9 cellular contexts compared by ENCODE assay signal in the genomic region with DNA sequence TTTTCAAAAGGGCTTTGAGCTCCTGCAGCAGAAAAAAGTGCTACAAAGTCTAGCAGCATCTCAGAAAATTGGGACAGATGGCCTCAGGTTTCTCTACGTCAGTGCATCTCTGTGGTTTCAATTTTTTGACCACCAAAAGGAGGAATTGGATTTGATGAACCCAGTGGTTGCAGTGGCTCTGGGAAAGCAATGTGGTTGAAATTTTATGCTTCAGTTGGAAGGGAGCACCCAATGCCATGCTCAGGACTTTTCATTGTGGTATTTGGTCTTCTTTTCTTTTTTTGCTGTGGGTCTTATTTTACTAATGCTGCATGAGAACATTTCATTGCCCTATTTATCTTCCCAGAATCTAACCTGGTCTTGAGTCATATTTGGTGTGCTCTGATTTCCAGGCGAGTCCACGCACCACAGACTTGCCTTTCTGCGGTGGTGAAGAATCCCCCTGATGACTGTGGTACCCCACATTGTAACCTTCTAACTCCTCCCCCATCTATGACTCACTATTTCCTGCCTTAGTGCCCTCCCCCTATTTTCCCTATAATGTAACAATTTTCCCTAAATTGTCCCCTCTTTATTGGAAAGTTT. TPM values are rescaled to one million over a fixed set of nuclear protein-coding genes. Genes with fewer than 3 reads are reported as not detected.
DNase-seq lines count a peak whose midpoint lies in the region; ATAC-seq lines count a peak whose summit lies in the region.
"Had no signal": no experiment of that assay in that cellular context is flagged by ENCODE, and none has a peak within 500 bp of the region (broad histone marks: within the 10 kb centered on the region; RNA-seq: fewer than 3 reads in every experiment).

No MANE protein-coding gene starts in this region.

- no peak overlapping the region for H2AK5ac ChIP-seq in trophoblast cell (ENCODE audit: low read length)

- no peak overlapping the region for H4K91ac ChIP-seq in trophoblast cell (ENCODE audit: low read depth, low read length)

- H3K27ac ChIP-seq in trophoblast cell (ENCODE audit: low read depth, low read length), result no peak overlapping the region
- no peak overlapping the region for H3K27ac ChIP-seq in right cardiac atrium (ENCODE audit: low read length)
- H3K27ac ChIP-seq: SK-N-MC had no signal

- H3K79me2 ChIP-seq in trophoblast cell (ENCODE audit: control insufficient read depth, insufficient read depth, low read length, poor library complexity), result no peaks in the 10 kb centered on the region

- no peak overlapping the region for H2BK5ac ChIP-seq in trophoblast cell (ENCODE audit: low read depth, low read length, poor library complexity)

- H2BK12ac ChIP-seq in trophoblast cell (ENCODE audit: low read length), result no peak overlapping the region

- H3K23ac ChIP-seq in trophoblast cell (ENCODE audit: low read length), result no peak overlapping the region

- intact Hi-C loops in right cardiac atrium (cut with DNase I), result no loop called here

- no peak overlapping the region for H2BK120ac ChIP-seq in trophoblast cell (ENCODE audit: insufficient read depth, low read length, poor library complexity)

- H3K9me3 ChIP-seq in trophoblast cell (ENCODE audit: insufficient read depth, low read depth, low read length) (no peaks in the 10 kb centered on the region), right cardiac atrium (ENCODE audit: control insufficient read depth, low read length) (no peaks in the 10 kb centered on the region)

- no peak overlapping the region for H4K8ac ChIP-seq in trophoblast cell (ENCODE audit: low read depth, low read length)

- H3K36me3 ChIP-seq in trophoblast cell (ENCODE audit: control insufficient read depth in 1 of 2, insufficient read depth in 2 of 2, low read length in 2 of 2), result no peaks in the 10 kb centered on the region

- no peak overlapping the region for H3K4me3 ChIP-seq in trophoblast cell (ENCODE audit: low read depth, low read length)
- no peak overlapping the region for H3K4me3 ChIP-seq in right cardiac atrium (ENCODE audit: low read length)
- H3K4me3 ChIP-seq: SK-N-MC had no signal

- no peak overlapping the region for H3K9ac ChIP-seq in trophoblast cell (ENCODE audit: low read length)

- H2AFZ ChIP-seq in trophoblast cell (ENCODE audit: insufficient read depth, low read length, poor library complexity), result no peak overlapping the region

- no peak overlapping the region for H4K12ac ChIP-seq in trophoblast cell (ENCODE audit: low read depth, low read length)

- no peak overlapping the region for H3K4me2 ChIP-seq in trophoblast cell (ENCODE audit: low read length)

- ATAC-seq in GM18870 (IDR thresholded peaks at IDR 0.05; ENCODE audit: unreplicated experiment) (peak; percentile 76), HG02870 (IDR thresholded peaks at IDR 0.05; ENCODE audit: unreplicated experiment) (peak; percentile 61), right cardiac atrium (no peak)

- WGBS in trophoblast cell (ENCODE audit: extremely low coverage, insufficient coverage, insufficient read length), result no CpG with 5 or more reads among the region's 4 CpGs
- 83% methylated on average over 4 of the region's 4 CpGs for WGBS in right cardiac atrium

- no peak overlapping the region for H3K4ac ChIP-seq in trophoblast cell (ENCODE audit: low read depth, low read length)

- H3K18ac ChIP-seq in trophoblast cell (ENCODE audit: low read length), result no peak overlapping the region

- H3K79me1 ChIP-seq in trophoblast cell (ENCODE audit: low read length), result no peaks in the 10 kb centered on the region

- no peak overlapping the region for H3K14ac ChIP-seq in trophoblast cell (ENCODE audit: low read length)

- H3K4me1 ChIP-seq in trophoblast cell (ENCODE audit: control insufficient read depth in 1 of 2, insufficient read depth in 2 of 2, low read length in 2 of 2), result peaks cover 4 to 8% of the 10 kb centered on the region in 2 experiments
- H3K4me1 ChIP-seq in right cardiac atrium (ENCODE audit: control insufficient read depth, insufficient read depth, low read length), result peaks cover 2% of the 10 kb centered on the region

- H3K27me3 ChIP-seq in trophoblast cell (ENCODE audit: insufficient read depth, low read length), result no peaks in the 10 kb centered on the region
- H3K27me3 ChIP-seq in right cardiac atrium (ENCODE audit: control insufficient read depth, insufficient read depth), result no peaks in the 10 kb centered on the region

- DNase-seq in T-helper 22 cell (ENCODE audit: low read depth), result peak; percentile 65
- DNase-seq in iris pigment epithelial cell (ENCODE audit: low read depth), result peak; percentile 85
- DNase-seq in OCI-M2 (lab: John Stamatoyannopoulos, UW; ENCODE audit: unreplicated experiment), result no peak
- DNase-seq in trophoblast cell, result no peak
- no peak for DNase-seq in right cardiac atrium
- DNase-seq in NCI-H69 (lab: John Stamatoyannopoulos, UW), result no peak

RNA-seq across cellular contexts. Expression of a gene that starts 56.7 kb away (rescaled TPM):
- 4.1 and 5.7 TPM in 2 replicates for polyA plus RNA-seq in trophoblast cell (2013)
- total RNA-seq in right cardiac atrium, result 10 to 100 TPM; 54.2 to 62.4 (median 59.8) TPM
- 58.0 TPM for polyA plus RNA-seq in right cardiac atrium

Comparison
In these comparisons a context has a peak if more than half of its experiments do, and no peak if none do; other contexts are left out.
1. ATAC-seq: peak in GM18870 (single experiment) and HG02870 (single experiment); none in right cardiac atrium (0 of 2).
2. DNase-seq: peak in T-helper 22 cell (single experiment) and iris pigment epithelial cell (single experiment); none in OCI-M2 (single experiment), trophoblast cell (0 of 2), right cardiac atrium (0 of 3) and NCI-H69 (single experiment).